ENCODE assay signal across 14 cellular contexts in genomic region chrX:149626829-149627228, GRCh38. TPM values are rescaled to one million over a fixed set of nuclear protein-coding genes. Genes with fewer than 3 reads are reported as not detected.
"Had no signal": no experiment of that assay in that cellular context is flagged by ENCODE, and none has a peak within 500 bp of the region (broad histone marks: within the 10 kb centered on the region; RNA-seq: fewer than 3 reads in every experiment).

No MANE protein-coding gene starts in this region.

RNA-seq across cellular contexts. Expression of gene HSFX2, which starts 31.7 kb away (rescaled TPM):
- total RNA-seq: activated naive CD4-positive, alpha-beta T cell treated with anti-CD3 and anti-CD28 coated beads for 36 hours; activated naive CD4-positive, alpha-beta T cell treated with anti-CD3 and anti-CD28 coated beads, Interleukin-2, amount 50 U/mL, for 72 hours; activated T-cell treated with anti-CD3 and anti-CD28 coated beads, Interleukin-2, amount 50 U/mL, for 4 hours; OCI-LY7; Right ventricle myocardium inferior; SK-MEL-5; T-cell; T-helper 17 cell had no signal

RNA-seq across cellular contexts. Expression of gene MAGEA9B, which starts 39.6 kb away (rescaled TPM):
- total RNA-seq: activated B cell treated with CpG ODN at 0.5 μM for 24 hours; activated CD4-positive, alpha-beta memory T cell treated with anti-CD3 and anti-CD28 coated beads for 36 hours; activated naive CD4-positive, alpha-beta T cell treated with anti-CD3 and anti-CD28 coated beads for 36 hours; activated naive CD4-positive, alpha-beta T cell treated with anti-CD3 and anti-CD28 coated beads, Interleukin-2, amount 50 U/mL, for 72 hours; activated T-cell treated with anti-CD3 and anti-CD28 coated beads, Interleukin-2, amount 50 U/mL, for 4 hours; activated T-helper 1 cell treated with anti-CD3 and anti-CD28 coated beads, Interleukin-12 subunit alpha, Interleukin-12 subunit beta, Interleukin-2, Interleukin-4 antibody, amounts not matched to agents 30 ng/mL and 10 ng/mL and 1 ng/mL, durations not matched to agents 14 hours and 24 hours and 36 hours; adrenal gland; MCF 10A; OCI-LY7; PC-9; Right ventricle myocardium inferior; SK-MEL-5; T-cell; T-helper 17 cell had no signal
- polyA plus RNA-seq: adrenal gland had no signal
